In the genomic region with DNA sequence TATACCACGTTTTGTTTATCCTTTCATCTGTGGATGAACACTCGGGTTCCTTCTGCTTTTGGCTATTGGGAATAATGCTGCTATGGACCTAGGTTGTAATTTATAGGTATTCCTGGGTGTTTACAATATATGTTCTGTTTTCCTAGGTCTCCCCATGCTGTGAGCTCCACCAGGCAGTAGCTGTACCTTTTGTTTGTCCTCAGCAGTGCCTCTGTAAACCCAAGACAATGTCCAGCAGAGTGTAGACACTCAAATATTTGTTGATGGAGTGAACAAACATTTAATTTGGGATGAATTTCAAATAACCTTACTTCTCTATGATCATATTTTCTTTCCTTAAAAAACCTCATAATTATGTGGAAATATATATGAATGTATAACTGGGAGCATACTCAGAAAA, we compare ENCODE assay signal across 14 cellular contexts.
DNase-seq lines count a peak whose midpoint lies in the region; ATAC-seq and TF ChIP-seq lines count a peak whose summit lies in the region.
"Had no signal": no experiment of that assay in that cellular context is flagged by ENCODE, and none has a peak within 500 bp of the region (broad histone marks: within the 10 kb centered on the region; RNA-seq: fewer than 3 reads in every experiment).

No MANE protein-coding gene starts in this region.

- H3K4me3 ChIP-seq in PC-3 (ENCODE audit: low read length) (no peak overlapping the region), mesenchymal stem cell (ENCODE audit: insufficient read depth in 1 of 2, low read depth in 1 of 2, low read length in 2 of 2) (no peak overlapping the region)
- H3K4me3 ChIP-seq: GM23248 had no signal

- BruUV-seq in PC-3 (replicated peaks; lab: Mats Ljungman, UMichigan), result no TSS peak

- peak overlapping the region; percentile 89 for H2AK5ac ChIP-seq in mesenchymal stem cell (ENCODE audit: low read length, severe bottlenecking)

- no peak for TF ChIP-seq CTCF in PC-3 (conservative IDR thresholded peaks at IDR 0.05; ENCODE audit: low read depth, low read length)

- no peak overlapping the region for H4K91ac ChIP-seq in mesenchymal stem cell (ENCODE audit: low read length)

- H2BK5ac ChIP-seq in mesenchymal stem cell (ENCODE audit: low read depth, low read length, poor library complexity, severe bottlenecking), result no peak overlapping the region

- no peaks in the 10 kb centered on the region for H3K9me3 ChIP-seq in PC-3 (ENCODE audit: low read length)
- no peaks in the 10 kb centered on the region for H3K9me3 ChIP-seq in mesenchymal stem cell (ENCODE audit: control insufficient read depth, low read length)
- H3K9me3 ChIP-seq: BE2C had no signal

- no peaks in the 10 kb centered on the region for H3K79me2 ChIP-seq in PC-3 (ENCODE audit: low read length)

- no peak overlapping the region for H2AFZ ChIP-seq in PC-3 (ENCODE audit: low read length)
- H2AFZ ChIP-seq in mesenchymal stem cell (ENCODE audit: low read depth, low read length), result no peak overlapping the region
- H2AFZ ChIP-seq: GM23248 had no signal

- peaks cover 19% of the 10 kb centered on the region for H3K4me1 ChIP-seq in PC-3 (ENCODE audit: insufficient read depth, low read length)
- peaks cover 10% of the 10 kb centered on the region for H3K4me1 ChIP-seq in mesenchymal stem cell (ENCODE audit: control insufficient read depth, insufficient read depth, low read depth, low read length)
- H3K4me1 ChIP-seq: BE2C had no signal

- H4K8ac ChIP-seq in mesenchymal stem cell (ENCODE audit: low read length), result no peak overlapping the region

- H3F3A ChIP-seq in PC-3 (ENCODE audit: low read length, unreplicated experiment), result no peaks in the 10 kb centered on the region

- no peak overlapping the region for H3K4me2 ChIP-seq in PC-3 (ENCODE audit: low read length)
- no peak overlapping the region for H3K4me2 ChIP-seq in mesenchymal stem cell (ENCODE audit: low read length, poor library complexity, severe bottlenecking)

- no peak overlapping the region for H3K18ac ChIP-seq in mesenchymal stem cell (ENCODE audit: low read depth in 1 of 2, low read length in 2 of 2)

- no peak overlapping the region for H3K4ac ChIP-seq in mesenchymal stem cell (ENCODE audit: low read depth in 1 of 2, low read length in 2 of 2)

- H3K23ac ChIP-seq in mesenchymal stem cell (ENCODE audit: low read length in 2 of 2), result no peak overlapping the region

- H3K36me3 ChIP-seq in PC-3 (ENCODE audit: low read depth, low read length) (no peaks in the 10 kb centered on the region), mesenchymal stem cell (ENCODE audit: control insufficient read depth in 1 of 2, insufficient read depth in 2 of 2, low read depth in 1 of 2, low read length in 2 of 2) (no peaks in the 10 kb centered on the region)
- H3K36me3 ChIP-seq: BE2C had no signal

- H4K20me1 ChIP-seq in PC-3 (ENCODE audit: low read length), result no peaks in the 10 kb centered on the region

- H3K27ac ChIP-seq in PC-3 (ENCODE audit: low read length), result no peak overlapping the region
- H3K27ac ChIP-seq in mesenchymal stem cell (ENCODE audit: low read length, poor library complexity, severe bottlenecking), result no peak overlapping the region
- H3K27ac ChIP-seq: C4-2B, GM23248 had no signal

- ATAC-seq in PC-3, result peak; percentile 12; the same call in 1 of the 2 replicates
- ATAC-seq: HCT116 had no signal

- WGBS in mesenchymal stem cell, result 87% methylated on average over 2 of the region's 2 CpGs

- no peak overlapping the region for H2BK120ac ChIP-seq in mesenchymal stem cell (ENCODE audit: low read depth, low read length)

- POLR2A ChIA-PET in PC-3 (lab: Charles Lee; ENCODE audit: unreplicated experiment), result no interaction called here

- intact Hi-C loops in PC-3 (cut with micrococcal nuclease), result no loop called here

- no peaks in the 10 kb centered on the region for H3K27me3 ChIP-seq in PC-3 (ENCODE audit: low read length)
- no peaks in the 10 kb centered on the region for H3K27me3 ChIP-seq in mesenchymal stem cell (ENCODE audit: control insufficient read depth in 1 of 2, insufficient read depth in 1 of 2, low read length in 2 of 2)
- H3K27me3 ChIP-seq: BE2C had no signal

- H2BK12ac ChIP-seq in mesenchymal stem cell (ENCODE audit: low read length in 2 of 2), result peak overlapping the region in 1 of 2 experiments; percentile 45

- H3K79me1 ChIP-seq in mesenchymal stem cell (replicated peaks; ENCODE audit: low read length, poor library complexity, severe bottlenecking), result peaks cover 2% of the 10 kb centered on the region

- H3K9ac ChIP-seq in PC-3 (ENCODE audit: low read length), result no peak overlapping the region
- no peak overlapping the region for H3K9ac ChIP-seq in mesenchymal stem cell (ENCODE audit: low read length)
- H3K9ac ChIP-seq: GM23248 had no signal

- DNase-seq in NCI-H748 (lab: John Stamatoyannopoulos, UW; ENCODE audit: unreplicated experiment) (peak; percentile 3), NCI-H748 treated with DMSO at 0.1 percent for 48 hours (lab: John Stamatoyannopoulos, UW) (no peak), DMS53 treated with DMSO at 0.1 percent for 48 hours (lab: John Stamatoyannopoulos, UW; ENCODE audit: unreplicated experiment) (peak; percentile 26), PC-3 (no peak), mesenchymal stem cell (no peak), DMS 273 treated with DMSO at 0.1 percent for 48 hours (lab: John Stamatoyannopoulos, UW) (no peak), activated gamma-delta T cell treated with Interleukin-2 at 50 U/mL for 16 hours (no peak), NCI-H2029 treated with DMSO at 0.1 percent for 48 hours (lab: John Stamatoyannopoulos, UW) (no peak)
- DNase-seq: BE2C; CD4-positive, alpha-beta memory T cell; DMS153; GM23248 had no signal

- no peak overlapping the region for H2BK15ac ChIP-seq in mesenchymal stem cell (ENCODE audit: low read depth, poor library complexity, severe bottlenecking)

- H3K9me2 ChIP-seq in PC-3 (replicated peaks; ENCODE audit: low read length), result no peaks in the 10 kb centered on the region

- H3K14ac ChIP-seq in mesenchymal stem cell (ENCODE audit: low read length in 2 of 2), result no peak overlapping the region

- CTCF ChIA-PET in PC-3 (lab: Charles Lee), result no interaction called here

Comparison
In these comparisons a context has a peak if more than half of its experiments do, and no peak if none do; other contexts are left out.
1. DNase-seq: peak in NCI-H748 (single experiment) and DMS53 treated with DMSO at 0.1 percent for 48 hours (single experiment); none in NCI-H748 treated with DMSO at 0.1 percent for 48 hours (single experiment), PC-3 (single experiment), mesenchymal stem cell (single experiment), DMS 273 treated with DMSO at 0.1 percent for 48 hours (single experiment), activated gamma-delta T cell treated with Interleukin-2 at 50 U/mL for 16 hours (single experiment) and NCI-H2029 treated with DMSO at 0.1 percent for 48 hours (single experiment).